Comparison of ENCODE assay signal across 7 cellular contexts in the genomic region with DNA sequence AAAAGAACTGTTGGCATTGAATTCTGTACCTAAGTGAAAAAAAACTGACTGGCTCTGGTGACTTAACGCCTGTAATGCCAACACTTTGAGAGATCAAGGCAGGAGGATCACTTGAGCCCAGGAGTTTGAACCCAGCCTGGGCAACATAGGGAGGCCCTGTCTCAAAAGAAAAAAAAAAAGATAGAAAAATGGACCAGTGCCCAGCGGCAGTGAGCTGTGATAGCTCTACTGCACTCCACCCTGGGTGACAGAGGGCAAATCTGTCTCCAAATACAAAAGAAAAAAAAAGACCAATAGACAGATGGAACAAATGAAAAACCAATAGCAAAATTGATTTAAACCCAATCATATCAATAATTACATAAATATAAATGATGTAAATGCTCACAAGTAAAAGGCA. TPM values are rescaled to one million over a fixed set of nuclear protein-coding genes. Genes with fewer than 3 reads are reported as not detected.
A peak's percentile ranks its signal among the peaks of the same experiment; 100 is the strongest.
DNase-seq lines count a peak whose midpoint lies in the region; ATAC-seq and TF ChIP-seq lines count a peak whose summit lies in the region.
"Had no signal": no experiment of that assay in that cellular context is flagged by ENCODE, and none has a peak within 500 bp of the region (broad histone marks: within the 10 kb centered on the region; RNA-seq: fewer than 3 reads in every experiment).

No MANE protein-coding gene starts in this region.

- H3K27ac Mint-ChIP-seq in HFFc6, result no peak overlapping the region
- no peak overlapping the region for H3K27ac Mint-ChIP-seq in neural crest cell (ENCODE audit: unreplicated experiment)

- ATAC-seq in GM21390 (IDR thresholded peaks at IDR 0.05; ENCODE audit: unreplicated experiment) (no peak), HG03175 (IDR thresholded peaks at IDR 0.05; ENCODE audit: unreplicated experiment) (no peak)

- DNase-seq in HFFc6 (no peak), neural crest cell (ENCODE audit: low read depth, low spot score) (no peak), posterior vena cava (ENCODE audit: low spot score) (no peak)
- DNase-seq: NK-92 treated with Interleukin-12 subunit alpha and Interleukin-12 subunit beta, amount 100 ng/mL, for 24 hours had no signal

- H3K4me3 Mint-ChIP-seq in HFFc6 (peak overlapping the region; percentile 67), neural crest cell (peak overlapping the region; percentile 13)

- peaks cover 8% of the 10 kb centered on the region for H3K36me3 Mint-ChIP-seq in HFFc6 (ENCODE audit: low read depth)
- peaks cover 32% of the 10 kb centered on the region for H3K36me3 Mint-ChIP-seq in neural crest cell (ENCODE audit: low read depth)

- peak overlapping the region; percentile 71 to 85 for H3K4me3 ChIP-seq in duodenal mucosa (ENCODE audit: low read depth in 1 of 2, low read length in 2 of 2)

- H3K27me3 Mint-ChIP-seq in HFFc6 (ENCODE audit: insufficient read depth), result no peaks in the 10 kb centered on the region; the same call in 1 of the 2 replicates
- peaks cover 20% of the 10 kb centered on the region for H3K27me3 Mint-ChIP-seq in neural crest cell (ENCODE audit: low read depth)

- H3K27ac ChIP-seq in duodenal mucosa (ENCODE audit: low read depth, low read length), result peak overlapping the region; percentile 67

- peaks cover 5% of the 10 kb centered on the region; the same call in 1 of the 2 replicates for H3K4me1 Mint-ChIP-seq in HFFc6 (ENCODE audit: low read depth)
- H3K4me1 Mint-ChIP-seq in neural crest cell, result peaks cover 4% of the 10 kb centered on the region

- peaks cover 2% of the 10 kb centered on the region; the same call in 1 of the 2 replicates for H3K9me3 Mint-ChIP-seq in HFFc6
- peaks cover 1% of the 10 kb centered on the region for H3K9me3 Mint-ChIP-seq in neural crest cell

- TF ChIP-seq CTCF in HFFc6 (IDR thresholded peaks at IDR 0.05) (no peak), neural crest cell (conservative IDR thresholded peaks at IDR 0.05) (no peak)

- H3K9me3 ChIP-seq in duodenal mucosa (ENCODE audit: control insufficient read depth in 1 of 2, low read length in 2 of 2), result peaks cover 2 to 7% of the 10 kb centered on the region in 2 donors

- H3K4me1 ChIP-seq in duodenal mucosa (ENCODE audit: control insufficient read depth in 1 of 2, insufficient read depth in 2 of 2, low read length in 2 of 2), result peaks cover 5 to 14% of the 10 kb centered on the region in 2 donors

- H3K36me3 ChIP-seq in duodenal mucosa (ENCODE audit: control insufficient read depth in 1 of 2, insufficient read depth in 2 of 2, low read length in 2 of 2), result peaks cover 1 to 13% of the 10 kb centered on the region in 2 donors

- H3K27me3 ChIP-seq in duodenal mucosa (ENCODE audit: control insufficient read depth in 1 of 2, insufficient read depth in 2 of 2, low read length in 2 of 2), result no peaks in the 10 kb centered on the region

- peak overlapping the region; percentile 71 to 72 for H3K9ac ChIP-seq in duodenal mucosa (ENCODE audit: low read depth in 1 of 2, low read length in 2 of 2)

- intact Hi-C loops in posterior vena cava (cut with DNase I), result no loop called here

RNA-seq across cellular contexts. Expression of a gene that starts 0.7 kb away (rescaled TPM):
- under 1 TPM in 5 of 6 experiments, not detected in 1; 0.12 to 0.46 (median 0.27) TPM for total RNA-seq in HFFc6 (2021; fragmentation: NEBNext Ultra II Directional; extraction: Animal tissue kit (Norgen Biotek cat#: 25700))
- total RNA-seq in neural crest cell (2.0 and 2.1 TPM in 2 replicates), posterior vena cava (under 1 TPM; 0.67 to 0.69 TPM)

RNA-seq across cellular contexts. Expression of a gene that starts 22.7 kb away (rescaled TPM):
- 10 to 100 TPM; 62.8 to 74.2 (median 69.4) TPM for total RNA-seq in HFFc6 (2021; fragmentation: NEBNext Ultra II Directional; extraction: Animal tissue kit (Norgen Biotek cat#: 25700))
- total RNA-seq in neural crest cell, result 70.4 and 75.7 TPM in 2 replicates
- 10 to 100 TPM; 18.8 to 29.9 TPM for total RNA-seq in posterior vena cava

RNA-seq across cellular contexts. Expression of a gene that starts 22.9 kb away (rescaled TPM):
- total RNA-seq in HFFc6 (2021; fragmentation: NEBNext Ultra II Directional; extraction: Animal tissue kit (Norgen Biotek cat#: 25700)), result 10 to 100 TPM; 13.3 to 15.6 (median 14.2) TPM
- total RNA-seq in neural crest cell (27.4 and 32.3 TPM in 2 replicates), posterior vena cava (1 to 10 TPM; 7.4 to 8.2 TPM)

RNA-seq across cellular contexts. Expression of a gene that starts 37.6 kb away (rescaled TPM):
- total RNA-seq in HFFc6 (2021; fragmentation: NEBNext Ultra II Directional; extraction: Animal tissue kit (Norgen Biotek cat#: 25700)), result 10 to 100 TPM; 40.0 to 61.9 (median 45.0) TPM
- 57.3 and 58.3 TPM in 2 replicates for total RNA-seq in neural crest cell
- 10 to 100 TPM; 20.3 to 24.3 TPM for total RNA-seq in posterior vena cava

RNA-seq across cellular contexts. Expression of a gene that starts 37.9 kb away (rescaled TPM):
- total RNA-seq in HFFc6 (2021; fragmentation: NEBNext Ultra II Directional; extraction: Animal tissue kit (Norgen Biotek cat#: 25700)), result 100 to 1,000 TPM in 2 of 6 experiments, 10 to 100 TPM in 4; 86.8 to 106 (median 93.6) TPM
- 57.2 and 61.8 TPM in 2 replicates for total RNA-seq in neural crest cell
- total RNA-seq in posterior vena cava, result 10 to 100 TPM; 31.8 to 32.0 TPM
